21 cellular contexts compared by ENCODE assay signal in genomic region chr10:60234531-60234930, GRCh38.
DNase-seq lines count a peak whose midpoint lies in the region; ATAC-seq and TF ChIP-seq lines count a peak whose summit lies in the region.
"Had no signal": no experiment of that assay in that cellular context is flagged by ENCODE, and none has a peak within 500 bp of the region (broad histone marks: within the 10 kb centered on the region; RNA-seq: fewer than 3 reads in every experiment).

No MANE protein-coding gene starts in this region.

- CTCF ChIA-PET in CD4-positive, alpha-beta T cell (lab: Charles Lee) = no interaction called here

- peak overlapping the region in 3 of 5 experiments; percentile 18 to 64 (median 51) for H3K27ac Mint-ChIP-seq in brain
- no peak overlapping the region for H3K27ac Mint-ChIP-seq in CD4-positive, alpha-beta T cell
- H3K27ac Mint-ChIP-seq: CD4-positive, alpha-beta memory T cell; H9 had no signal

- no peaks in the 10 kb centered on the region for H3K9me2 ChIP-seq in OCI-LY1 (ENCODE audit: low read depth, low read length)

- intact Hi-C loops in CD4-positive, alpha-beta T cell (cut with DNase I, micrococcal nuclease) = no loop called here

- H3F3A ChIP-seq in OCI-LY1 (ENCODE audit: insufficient read depth, low read length) = 0 out of 2 replicates have a peak, but pooled peaks cover 8% of the 10 kb centered on the region

- H3K27me3 ChIP-seq in OCI-LY1 (ENCODE audit: insufficient read depth, low read length) = no peaks in the 10 kb centered on the region
- H3K27me3 ChIP-seq in CD4-positive, alpha-beta T cell (ENCODE audit: control insufficient read depth, insufficient read depth, low read length) = no peaks in the 10 kb centered on the region
- H3K27me3 ChIP-seq: BE2C had no signal

- H3K27ac ChIP-seq in OCI-LY1 (ENCODE audit: low read depth, low read length, poor library complexity, severe bottlenecking) = peak overlapping the region; percentile 100
- peak overlapping the region; percentile 19 for H3K27ac ChIP-seq in temporal lobe (ENCODE audit: low read depth, low read length)
- H3K27ac ChIP-seq in CD4-positive, alpha-beta T cell (ENCODE audit: low read depth, low read length) = no peak overlapping the region
- H3K27ac ChIP-seq: HL-60 had no signal

- POLR2A ChIA-PET in CD4-positive, alpha-beta T cell (lab: Charles Lee) = no interaction called here

- H3K9me3 Mint-ChIP-seq in brain = peaks cover 0 to 3% (median 0%) of the 10 kb centered on the region in 5 experiments
- no peaks in the 10 kb centered on the region for H3K9me3 Mint-ChIP-seq in CD4-positive, alpha-beta T cell
- H3K9me3 Mint-ChIP-seq: CD4-positive, alpha-beta memory T cell; H9; IgD-negative memory B cell had no signal

- H3K9ac ChIP-seq in OCI-LY1 (ENCODE audit: low read length) = no peak overlapping the region

- peak; percentile 15 for DNase-seq in NOMO-1 treated with DMSO at 0.1 percent for 48 hours (lab: John Stamatoyannopoulos, UW; ENCODE audit: unreplicated experiment)
- no peak for DNase-seq in NOMO-1 treated with dmso at 0.1 percent for 144 hours (lab: John Stamatoyannopoulos, UW; ENCODE audit: unreplicated experiment)
- DNase-seq in NCI-H1417 (lab: John Stamatoyannopoulos, UW) = no peak
- no peak for DNase-seq in CD4-positive, alpha-beta T cell
- DNase-seq: 8988T; BE2C; CD4-positive, alpha-beta memory T cell; H9; MM.1S; NCI-H187; NCI-H2227 treated with DMSO at 0.1 percent for 48 hours; NCI-H524; NCI-H82; Right ventricle myocardium superior had no signal

- H4K20me1 ChIP-seq in OCI-LY1 (ENCODE audit: insufficient read depth, low read length) = no peaks in the 10 kb centered on the region

- no peaks in the 10 kb centered on the region for H3K27me3 Mint-ChIP-seq in brain
- H3K27me3 Mint-ChIP-seq in CD4-positive, alpha-beta T cell = no peaks in the 10 kb centered on the region
- H3K27me3 Mint-ChIP-seq: CD4-positive, alpha-beta memory T cell; IgD-negative memory B cell had no signal

- H3K4me2 ChIP-seq in OCI-LY1 (ENCODE audit: low read length) = peak overlapping the region; percentile 5; the same call in 1 of the 2 replicates

- no peak overlapping the region for H2AFZ ChIP-seq in OCI-LY1 (ENCODE audit: low read length)

- TF ChIP-seq CTCF in OCI-LY1 (IDR thresholded peaks at IDR 0.05; ENCODE audit: low read length) = no peak
- no peak for TF ChIP-seq CTCF in brain (conservative IDR thresholded peaks at IDR 0.05)
- TF ChIP-seq CTCF in CD4-positive, alpha-beta T cell (IDR thresholded peaks at IDR 0.05) = no peak

- H3K4me3 Mint-ChIP-seq in brain = peak overlapping the region in 1 of 5 experiments; percentile 24
- H3K4me3 Mint-ChIP-seq in CD4-positive, alpha-beta T cell = no peak overlapping the region
- H3K4me3 Mint-ChIP-seq: CD4-positive, alpha-beta memory T cell; H9 had no signal

- ATAC-seq in CD4-positive, alpha-beta T cell (ENCODE audit: poor library complexity) = no peak
- ATAC-seq in activated CD4-positive, CD25-positive, alpha-beta regulatory T cell treated with anti-CD3 and anti-CD28 coated beads, Interleukin-2, amount 50 U/mL, for 24 hours = no peak
- ATAC-seq: GM12878 had no signal

- H3K36me3 Mint-ChIP-seq in brain = peaks cover 15% of the 10 kb centered on the region
- H3K36me3 Mint-ChIP-seq in CD4-positive, alpha-beta T cell (ENCODE audit: low read depth) = peaks cover 43% of the 10 kb centered on the region
- H3K36me3 Mint-ChIP-seq: IgD-negative memory B cell had no signal

- peaks cover 44% of the 10 kb centered on the region for H3K4me1 Mint-ChIP-seq in brain
- H3K4me1 Mint-ChIP-seq in CD4-positive, alpha-beta T cell (ENCODE audit: low read depth) = peaks cover 29% of the 10 kb centered on the region

- H3K4me3 ChIP-seq in OCI-LY1 (ENCODE audit: low read depth, low read length, poor library complexity, severe bottlenecking) = no peak overlapping the region
- H3K4me3 ChIP-seq: GM12878 had no signal

- H3K9me3 ChIP-seq in OCI-LY1 (ENCODE audit: low read length) = no peaks in the 10 kb centered on the region
- no peaks in the 10 kb centered on the region for H3K9me3 ChIP-seq in CD4-positive, alpha-beta T cell (ENCODE audit: control insufficient read depth, low read length)
- H3K9me3 ChIP-seq: BE2C had no signal

- peaks cover 94% of the 10 kb centered on the region for H3K4me1 ChIP-seq in OCI-LY1 (ENCODE audit: insufficient read depth, low read length, severe bottlenecking)
- H3K4me1 ChIP-seq: BE2C had no signal

- H3K36me3 ChIP-seq in OCI-LY1 (ENCODE audit: insufficient read depth, low read length) = no peaks in the 10 kb centered on the region
- H3K36me3 ChIP-seq: BE2C had no signal

- H3K79me2 ChIP-seq in OCI-LY1 (ENCODE audit: insufficient read depth, low read length) = no peaks in the 10 kb centered on the region
